ENCODE assay signal across 15 cellular contexts in genomic region chr12:70255311-70255710, GRCh38. TPM values are rescaled to one million over a fixed set of nuclear protein-coding genes. Genes with fewer than 3 reads are reported as not detected.
DNase-seq lines count a peak whose midpoint lies in the region; ATAC-seq, FAIRE-seq and TF ChIP-seq lines count a peak whose summit lies in the region.
"Had no signal": no experiment of that assay in that cellular context is flagged by ENCODE, and none has a peak within 500 bp of the region (broad histone marks: within the 10 kb centered on the region; RNA-seq: fewer than 3 reads in every experiment).

No MANE protein-coding gene starts in this region.

- DNase-seq in GM04503 (ENCODE audit: low read depth) = peak; percentile 17
- DNase-seq in fibroblast of peridontal ligament (ENCODE audit: extremely low read depth) = peak; percentile 56
- peak; percentile 50 for DNase-seq in renal cortical epithelial cell (ENCODE audit: low read depth)
- no peak for DNase-seq in D721Med (ENCODE audit: insufficient read length, low spot score)
- DNase-seq in DMS153 treated with DMSO at 0.1 percent for 48 hours (lab: John Stamatoyannopoulos, UW; ENCODE audit: unreplicated experiment) = no peak
- DNase-seq in GM10266 (ENCODE audit: extremely low spot score) = no peak
- DNase-seq: activated CD4-positive, alpha-beta T cell treated with anti-CD3 and anti-CD28 coated beads for 4 hours; activated gamma-delta T cell; COR-L47; mesendoderm; MV-4-11; NCI-H524 treated with DMSO at 0.1 percent for 48 hours had no signal

- 0 out of 2 replicates have a peak, but pooled peaks cover under 1% of the 10 kb centered on the region for H3K36me3 ChIP-seq in SU-DHL-6 (ENCODE audit: low read length)

- H4K20me1 ChIP-seq in SU-DHL-6 (ENCODE audit: low read depth, low read length) = peaks cover 53% of the 10 kb centered on the region

- peaks cover 100% of the 10 kb centered on the region for H3K79me2 ChIP-seq in SU-DHL-6 (ENCODE audit: insufficient read depth, low read length)

- no peak overlapping the region for H2AFZ ChIP-seq in SU-DHL-6 (ENCODE audit: low read depth, low read length, severe bottlenecking)

- ATAC-seq in HG03025 (IDR thresholded peaks at IDR 0.05; ENCODE audit: low FRiP score, unreplicated experiment) = no peak
- ATAC-seq: GM12878 had no signal

- H3K9me2 ChIP-seq in SU-DHL-6 (replicated peaks; ENCODE audit: insufficient read depth, low read length) = no peaks in the 10 kb centered on the region

- TF ChIP-seq CTCF in SU-DHL-6 (IDR thresholded peaks at IDR 0.05; ENCODE audit: insufficient read depth, low read length, poor library complexity, severe bottlenecking) (no peak), D721Med (IDR thresholded peaks at IDR 0.05; ENCODE audit: insufficient read depth, missing control alignments) (no peak), GM10266 (IDR thresholded peaks at IDR 0.05; ENCODE audit: control insufficient read depth, insufficient read depth, low read depth, missing control alignments) (no peak)

- no peak overlapping the region for H3K9ac ChIP-seq in SU-DHL-6 (ENCODE audit: low read length)

- H3K4me2 ChIP-seq in SU-DHL-6 (ENCODE audit: low read depth, low read length, poor library complexity, severe bottlenecking) = peak overlapping the region; percentile 10

- H3K27me3 ChIP-seq in SU-DHL-6 (ENCODE audit: low read length) = no peaks in the 10 kb centered on the region

- H3F3A ChIP-seq in SU-DHL-6 (ENCODE audit: insufficient read depth) = peaks cover 17% of the 10 kb centered on the region; the same call in 1 of the 2 replicates

- H3K4me3 ChIP-seq in SU-DHL-6 (ENCODE audit: insufficient read depth, low read length, poor library complexity, severe bottlenecking) = no peak overlapping the region
- H3K4me3 ChIP-seq: GM12878 had no signal

- H3K9me3 ChIP-seq in SU-DHL-6 (ENCODE audit: insufficient read depth, low read length) = no peaks in the 10 kb centered on the region

- FAIRE-seq in D721Med (lab: Jason Lieb, UNC) = no peak
- FAIRE-seq: GM12878 had no signal

- peak overlapping the region; percentile 23; the same call in 1 of the 2 replicates for H3K27ac ChIP-seq in SU-DHL-6 (ENCODE audit: low read depth, low read length)

RNA-seq across cellular contexts. Expression of gene CNOT2, which starts 12.1 kb away (rescaled TPM):
- total RNA-seq in renal cortical epithelial cell = 151 and 250 TPM in 2 replicates

Comparison
In these comparisons a context has a peak if more than half of its experiments do, and no peak if none do; other contexts are left out.
1. DNase-seq: peak in GM04503 (single experiment), fibroblast of peridontal ligament (single experiment) and renal cortical epithelial cell (single experiment); none in D721Med (single experiment), DMS153 treated with DMSO at 0.1 percent for 48 hours (single experiment) and GM10266 (single experiment).